ENCODE assay signal across 28 cellular contexts in the genomic region with DNA sequence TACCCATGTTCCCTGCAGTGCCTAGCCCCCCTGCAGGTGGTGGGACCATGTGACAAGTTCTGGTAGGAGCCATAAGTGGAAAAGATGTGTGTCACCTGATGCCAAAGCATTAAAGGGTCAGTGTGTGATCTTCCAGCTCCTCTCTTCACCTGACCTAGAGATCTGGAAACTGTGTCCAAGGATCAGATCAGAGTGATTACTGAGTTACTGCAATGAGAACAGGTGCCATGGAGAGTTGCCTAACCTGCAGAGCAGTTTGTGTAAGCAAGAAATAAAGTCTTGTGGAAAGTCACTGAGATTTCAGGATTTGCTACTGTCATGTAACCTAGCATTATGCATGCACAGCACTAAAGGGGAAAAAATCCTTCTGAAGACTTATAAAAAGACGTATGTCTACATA.
"Had no signal": no experiment of that assay in that cellular context is flagged by ENCODE, and none has a peak within 500 bp of the region (broad histone marks: within the 10 kb centered on the region; RNA-seq: fewer than 3 reads in every experiment).

No MANE protein-coding gene starts in this region.

- H3K27me3 ChIP-seq: SJCRH30 had no signal

- H3K4me2 ChIP-seq: PC-9 had no signal

- H3K27ac Mint-ChIP-seq: T-cell had no signal

- H2AFZ ChIP-seq: PC-9 had no signal

- DNase-seq: Karpas-422, MM.1S, NCI-H1092, NCI-H1105, NCI-H1417 treated with DMSO at 0.1 percent for 48 hours, NCI-H1436 treated with DMSO at 0.1 percent for 48 hours, NCI-H1694 treated with DMSO at 0.1 percent for 48 hours, NCI-H187 treated with DMSO at 0.1 percent for 48 hours, NCI-H2029, NCI-H2081, NCI-H2171 treated with DMSO at 0.1 percent for 48 hours, NCI-H226, NCI-H446 treated with DMSO at 0.1 percent for 48 hours, NCI-H510A, NCI-H524, NCI-H69, NCI-H748 treated with DMSO at 0.1 percent for 48 hours, NCI-H82, PC-9, SHP77, SIG-M5, SJCRH30, T-cell had no signal

- H3K4me3 Mint-ChIP-seq: T-cell had no signal

- H3K4me3 ChIP-seq: PC-9, SJCRH30, SK-N-MC had no signal

- H3K4me1 ChIP-seq: SJCRH30 had no signal

- H3K9me3 ChIP-seq: SJCRH30 had no signal

- H3K27ac ChIP-seq: PC-9, RWPE1, SJCRH30, SK-N-MC had no signal

- H3K4me1 Mint-ChIP-seq: T-cell had no signal

- H3K27me3 Mint-ChIP-seq: T-cell had no signal

- H3K36me3 ChIP-seq: SJCRH30 had no signal

- ATAC-seq: Panc1, Right ventricle myocardium inferior, SK-N-SH treated with all-trans-retinoic acid at 6 μM for 48 hours, T-cell had no signal
